21 cellular contexts compared by ENCODE assay signal in the genomic region with DNA sequence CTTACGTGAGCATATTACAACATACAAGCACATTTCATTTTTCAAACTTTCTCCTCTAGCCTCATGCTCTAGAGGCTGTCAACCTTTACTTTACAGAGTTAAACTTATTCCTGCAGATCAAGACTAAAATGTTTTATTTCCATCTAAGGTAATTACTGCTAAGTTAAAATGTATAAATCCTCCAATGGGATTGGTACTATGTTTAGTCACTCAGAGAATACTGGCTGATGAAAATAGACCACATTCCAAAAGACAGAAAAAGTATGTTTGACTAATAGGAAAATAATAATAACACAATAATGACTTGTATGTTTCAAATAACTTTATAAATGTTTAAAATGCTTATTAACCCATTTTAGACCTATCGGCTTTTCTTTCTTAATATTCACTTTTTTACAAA. TPM values are rescaled to one million over a fixed set of nuclear protein-coding genes. Genes with fewer than 3 reads are reported as not detected.
DNase-seq lines count a peak whose midpoint lies in the region; ATAC-seq and TF ChIP-seq lines count a peak whose summit lies in the region.
"Had no signal": no experiment of that assay in that cellular context is flagged by ENCODE, and none has a peak within 500 bp of the region (broad histone marks: within the 10 kb centered on the region; RNA-seq: fewer than 3 reads in every experiment).

No MANE protein-coding gene starts in this region.

- no peak overlapping the region; the same call in 1 of the 2 replicates for H4K5ac ChIP-seq in IMR-90 (ENCODE audit: low read depth, low read length)

- DNase-seq in IMR-90, result peak; percentile 33
- no peak for DNase-seq in ascending aorta (ENCODE audit: low spot score in 2 of 2)
- DNase-seq in kidney glomerular epithelial cell (lab: John Stamatoyannopoulos, UW), result peak; percentile 80
- DNase-seq in GM13977 (ENCODE audit: low spot score), result no peak
- DNase-seq in NCI-H1105 treated with DMSO at 0.1 percent for 48 hours (lab: John Stamatoyannopoulos, UW), result no peak
- DNase-seq: activated CD4-positive, alpha-beta T cell treated with anti-CD3 and anti-CD28 coated beads, Interleukin-2, amount 10 ng/mL, durations not matched to agents 24 days and 14 days; adrenal gland; Calu3; central memory CD4-positive, alpha-beta T cell; effector CD8-positive, alpha-beta T cell; EL; head of caudate nucleus; NCI-H2029; NCI-H446; NK-92 treated with Interleukin-12 subunit alpha and Interleukin-12 subunit beta, amount 100 ng/mL, for 24 hours; stimulated activated naive CD4-positive, alpha-beta T cell treated with Interleukin-2 at 50 U/mL for 16 hours; transverse colon had no signal

- H3K4me1 ChIP-seq in IMR-90 (ENCODE audit: control insufficient read depth, insufficient read depth, low read length) (peaks cover 17% of the 10 kb centered on the region), ascending aorta (peaks cover 4 to 40% of the 10 kb centered on the region in 2 donors)
- H3K4me1 ChIP-seq: adrenal gland had no signal

- POLR2A ChIA-PET in IMR-90 (lab: Charles Lee; ENCODE audit: unreplicated experiment), result no interaction called here

- no TSS peak for BruUV-seq in IMR-90 (replicated peaks; lab: Mats Ljungman, UMichigan)

- intact Hi-C loops in IMR-90 (cut with micrococcal nuclease) (no loop called here), ascending aorta (cut with DNase I) (no loop called here)

- peak overlapping the region; percentile 98 for H2BK120ac ChIP-seq in IMR-90 (ENCODE audit: low read depth, low read length)

- H3K27me3 ChIP-seq in IMR-90 (ENCODE audit: control insufficient read depth, insufficient read depth, low read length) (no peaks in the 10 kb centered on the region), ascending aorta (no peaks in the 10 kb centered on the region)
- H3K27me3 ChIP-seq: adrenal gland, transverse colon had no signal

- H4K20me1 ChIP-seq in IMR-90 (ENCODE audit: insufficient read depth, low read length), result no peaks in the 10 kb centered on the region

- no peak for TF ChIP-seq POLR2A in IMR-90 (IDR thresholded peaks at IDR 0.05; ENCODE audit: low read depth, low read length)

- H3K27ac ChIP-seq in IMR-90 (ENCODE audit: insufficient read depth, low read length) (peak overlapping the region; percentile 45; the same call in 1 of the 2 replicates), ascending aorta (peak overlapping the region; percentile 68 to 74)
- H3K27ac ChIP-seq: adrenal gland, RWPE1, transverse colon had no signal

- peak overlapping the region; percentile 79; the same call in 1 of the 2 replicates for H3K4me2 ChIP-seq in IMR-90 (ENCODE audit: low read depth, low read length)

- peak overlapping the region; percentile 92; the same call in 1 of the 2 replicates for H3K23ac ChIP-seq in IMR-90 (ENCODE audit: low read depth, low read length)

- peak overlapping the region; percentile 77; the same call in 1 of the 2 replicates for H3K14ac ChIP-seq in IMR-90 (replicated peaks; ENCODE audit: low read depth, low read length)

- H2AK9ac ChIP-seq in IMR-90 (replicated peaks; ENCODE audit: low read depth, low read length, poor library complexity), result no peak overlapping the region

- no peak overlapping the region for H2AFZ ChIP-seq in IMR-90 (replicated peaks; ENCODE audit: low read length, poor library complexity)

- H2AK5ac ChIP-seq in IMR-90 (ENCODE audit: low read depth, low read length), result no peak overlapping the region

- TF ChIP-seq RAD21 in IMR-90 (IDR thresholded peaks at IDR 0.05; ENCODE audit: low read length), result no peak

- H3K4me3 ChIP-seq in IMR-90 (ENCODE audit: insufficient read depth, low read depth, low read length), result no peak overlapping the region
- H3K4me3 ChIP-seq in ascending aorta, result peak overlapping the region in 1 of 2 donors; percentile 34
- H3K4me3 ChIP-seq: adrenal gland, transverse colon had no signal

- H3K9me1 ChIP-seq in IMR-90 (ENCODE audit: insufficient read depth, low read length), result peaks cover 12% of the 10 kb centered on the region

- H4K91ac ChIP-seq in IMR-90 (ENCODE audit: insufficient read depth, low read depth, low read length), result peak overlapping the region; percentile 57; the same call in 1 of the 2 replicates

- ATAC-seq in IMR-90 (ENCODE audit: low read depth), result peak; percentile 42
- ATAC-seq in esophagus mucosa, result no peak
- ATAC-seq in GM21423 (IDR thresholded peaks at IDR 0.05; ENCODE audit: unreplicated experiment), result no peak
- ATAC-seq: sciatic nerve had no signal

- TF ChIP-seq CTCF in IMR-90 (conservative IDR thresholded peaks at IDR 0.05; ENCODE audit: low read depth, low read length) (no peak), ascending aorta (IDR thresholded peaks at IDR 0.05) (no peak), GM13977 (IDR thresholded peaks at IDR 0.05; ENCODE audit: extremely low read depth, insufficient read depth, missing control alignments) (no peak)

- dilution Hi-C loops in IMR-90 (cut with HindIII; ENCODE audit: low sequenced_read_pairs, unreplicated experiment), result no loop called here

- H4K8ac ChIP-seq in IMR-90 (ENCODE audit: low read depth in 2 of 2, low read length in 2 of 2), result peak overlapping the region; percentile 52 to 54

- H3K36me3 ChIP-seq in IMR-90 (ENCODE audit: control insufficient read depth, insufficient read depth, low read length), result no peaks in the 10 kb centered on the region
- H3K36me3 ChIP-seq in ascending aorta, result no peaks in the 10 kb centered on the region
- H3K36me3 ChIP-seq: adrenal gland, transverse colon had no signal

- H3K9ac ChIP-seq in IMR-90 (ENCODE audit: low read depth, low read length), result peak overlapping the region; percentile 59; the same call in 1 of the 2 replicates

- peaks cover 6 to 38% of the 10 kb centered on the region in 2 experiments for H3K79me1 ChIP-seq in IMR-90 (ENCODE audit: low read depth in 1 of 2, low read length in 2 of 2)

- H2BK5ac ChIP-seq in IMR-90 (ENCODE audit: low read depth, low read length, poor library complexity, severe bottlenecking), result peak overlapping the region; percentile 91

- peak overlapping the region; percentile 81; the same call in 1 of the 2 replicates for H2BK20ac ChIP-seq in IMR-90 (ENCODE audit: low read depth, low read length)

- in situ Hi-C loops in IMR-90 (cut with MboI; ENCODE audit: low sequenced_read_pairs), result no loop called here
- in situ Hi-C loops in GM13977 (cut with MboI; ENCODE audit: low pct_unique_long_range_greater_than_20kb, low sequenced_read_pairs, unreplicated experiment), result no loop called here

- H3K4ac ChIP-seq in IMR-90 (ENCODE audit: low read depth, low read length), result peak overlapping the region; percentile 74; the same call in 1 of the 2 replicates

- H3K9me3 ChIP-seq in IMR-90 (ENCODE audit: control insufficient read depth, insufficient read depth, low read length) (no peaks in the 10 kb centered on the region), ascending aorta (no peaks in the 10 kb centered on the region)
- H3K9me3 ChIP-seq: adrenal gland, transverse colon had no signal

- peak overlapping the region; percentile 62; the same call in 2 of the 3 replicates for H2BK15ac ChIP-seq in IMR-90 (ENCODE audit: low read depth, low read length)

- CTCF ChIA-PET in IMR-90 (lab: Yijun Ruan, JAX), result no interaction called here

- peak overlapping the region; percentile 86; the same call in 1 of the 2 replicates for H3K18ac ChIP-seq in IMR-90 (ENCODE audit: low read depth, low read length)

- H3K56ac ChIP-seq in IMR-90 (ENCODE audit: extremely low read depth, insufficient read depth, low read length), result peak overlapping the region; percentile 85

- no CpG with 5 or more reads among the region's 2 CpGs for WGBS in IMR-90 (ENCODE audit: extremely low coverage in 2 of 2, insufficient read length in 1 of 2), 2 experiments

TF ChIP-seq in IMR-90, 13 proteins besides CTCF, POLR2A, EP300 and RAD21:
- no peak for TF ChIP-seq MXI1 (IDR thresholded peaks at IDR 0.05; ENCODE audit: borderline replicate concordance, low read depth, low read length)
- no peak for TF ChIP-seq MAFK (IDR thresholded peaks at IDR 0.05; ENCODE audit: low read depth, low read length)
- no peak for TF ChIP-seq RFX5 (IDR thresholded peaks at IDR 0.05; ENCODE audit: low read depth, low read length)
- TF ChIP-seq CEBPB (IDR thresholded peaks at IDR 0.05; ENCODE audit: low read depth, low read length), result no peak
- TF ChIP-seq BHLHE40 (IDR thresholded peaks at IDR 0.05; ENCODE audit: low read depth, low read length), result no peak
- no peak for TF ChIP-seq FOS (IDR thresholded peaks at IDR 0.05; ENCODE audit: low read depth, low read length)
- no peak for TF ChIP-seq SMC3 (IDR thresholded peaks at IDR 0.05; ENCODE audit: low read depth, low read length)
- no peak for TF ChIP-seq CHD1 (IDR thresholded peaks at IDR 0.05; ENCODE audit: low read depth, low read length)

RNA-seq across cellular contexts. Expression of a gene that starts 8.5 kb away (rescaled TPM):
- 4.7 and 6.7 TPM in 2 replicates for total RNA-seq in IMR-90 (2012; rRNA removed)
- 2.1 and 2.2 TPM in 2 replicates for polyA plus RNA-seq in IMR-90 (2012; rRNA removed)
- polyA plus RNA-seq in IMR-90 (2012; cell fraction: cytosol; rRNA removed), result 0.90 and 4.7 TPM in 2 replicates
- polyA plus RNA-seq in IMR-90 (2012; cell fraction: nucleus; rRNA removed; ENCODE audit: low replicate concordance), result 0.49 and 4.0 TPM in 2 replicates
- 5.7 TPM for total RNA-seq in ascending aorta
- 3.2 TPM for total RNA-seq in esophagus mucosa

RNA-seq across cellular contexts. Expression of a gene that starts 18.1 kb away (rescaled TPM):
- 6,409 and 6,735 TPM in 2 replicates for total RNA-seq in IMR-90 (2012; rRNA removed)
- polyA plus RNA-seq in IMR-90 (2012; rRNA removed), result 4,502 and 5,313 TPM in 2 replicates
- polyA plus RNA-seq in IMR-90 (2012; cell fraction: cytosol; rRNA removed), result 3,296 and 6,454 TPM in 2 replicates
- 3,181 and 7,305 TPM in 2 replicates for polyA plus RNA-seq in IMR-90 (2012; cell fraction: nucleus; rRNA removed; ENCODE audit: low replicate concordance)
- total RNA-seq in ascending aorta, result 6,230 TPM
- 73.8 TPM for total RNA-seq in esophagus mucosa

Comparison
In these comparisons a context has a peak if more than half of its experiments do, and no peak if none do; other contexts are left out.
1. DNase-seq: peak in IMR-90 (single experiment) and kidney glomerular epithelial cell (single experiment); none in ascending aorta (0 of 2), GM13977 (single experiment) and NCI-H1105 treated with DMSO at 0.1 percent for 48 hours (single experiment).
2. RNA of a gene that starts 18.1 kb away (total RNA-seq): 6,409 to 6,735 TPM in IMR-90 and 6,230 TPM in ascending aorta (single experiment); 73.8 TPM in esophagus mucosa (single experiment); every median in the first group is over 10 times any median in the second.